In the genomic region with DNA sequence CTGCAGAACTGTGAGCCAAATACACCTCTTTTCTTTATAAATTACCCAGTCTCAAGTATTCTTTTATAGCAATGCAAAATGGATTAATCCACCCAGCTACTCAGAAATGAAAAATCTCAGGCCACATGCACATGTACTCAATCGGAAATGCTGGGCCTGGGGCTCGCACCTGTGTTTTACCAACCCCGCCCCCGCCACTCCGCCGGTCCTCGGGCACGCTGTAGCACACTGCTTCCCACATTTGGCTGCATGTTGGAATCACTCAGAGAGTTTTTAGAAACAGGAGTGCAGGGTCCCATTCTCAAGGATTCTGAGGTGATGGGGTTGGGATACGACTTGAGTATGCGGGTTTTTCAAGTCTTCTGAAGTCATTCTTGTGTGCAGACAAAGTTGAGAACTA, we compare ENCODE assay signal across 37 cellular contexts.
DNase-seq lines count a peak whose midpoint lies in the region; ATAC-seq, FAIRE-seq and TF ChIP-seq lines count a peak whose summit lies in the region.
"Had no signal": no experiment of that assay in that cellular context is flagged by ENCODE, and none has a peak within 500 bp of the region (broad histone marks: within the 10 kb centered on the region; RNA-seq: fewer than 3 reads in every experiment).

No MANE protein-coding gene starts in this region.

- peaks cover 79% of the 10 kb centered on the region for H3K4me1 Mint-ChIP-seq in neural crest cell
- no peaks in the 10 kb centered on the region for H3K4me1 Mint-ChIP-seq in stimulated activated naive CD8-positive, alpha-beta T cell treated with anti-CD3 and anti-CD28 coated beads, Interleukin-15, amount 100 ng/mL, for 72 hours
- H3K4me1 Mint-ChIP-seq: B cell; CD4-positive, alpha-beta memory T cell; CD4-positive, CD25-positive, alpha-beta regulatory T cell; CD8-positive, alpha-beta memory T cell had no signal

- no peak overlapping the region for H3K23ac ChIP-seq in H1 (ENCODE audit: insufficient read length)

- no peak overlapping the region; the same call in 1 of the 2 replicates for H3K18ac ChIP-seq in H1 (ENCODE audit: extremely low read depth, low read length)

- no peaks in the 10 kb centered on the region for H3K36me3 ChIP-seq in Loucy (ENCODE audit: insufficient read depth, low read length)
- no peaks in the 10 kb centered on the region; a peak in 1 of 8 replicates for H3K36me3 ChIP-seq in H1 (ENCODE audit: control insufficient read depth in 2 of 4, insufficient read depth in 4 of 4, low read length in 3 of 4)
- H3K36me3 ChIP-seq in right lobe of liver, result no peaks in the 10 kb centered on the region
- H3K36me3 ChIP-seq: BE2C; BLaER1; BLaER1 treated with 17β-estradiol and CSF1 and Interleukin-3, amounts not matched to agents 10 nM and 100 nM had no signal

- H3K27me3 Mint-ChIP-seq in neural crest cell (ENCODE audit: low read depth), result no peaks in the 10 kb centered on the region
- peaks cover 17% of the 10 kb centered on the region for H3K27me3 Mint-ChIP-seq in stimulated activated naive CD8-positive, alpha-beta T cell treated with anti-CD3 and anti-CD28 coated beads, Interleukin-15, amount 100 ng/mL, for 72 hours
- H3K27me3 Mint-ChIP-seq: CD4-positive, alpha-beta memory T cell; CD4-positive, alpha-beta T cell; CD4-positive, CD25-positive, alpha-beta regulatory T cell had no signal

- H3K9me2 ChIP-seq in Loucy (replicated peaks; ENCODE audit: low read depth, low read length), result no peaks in the 10 kb centered on the region

- no peak overlapping the region for H2BK5ac ChIP-seq in H1 (ENCODE audit: low read depth, low read length)

- peak overlapping the region; percentile 68 for H3K27ac Mint-ChIP-seq in neural crest cell (ENCODE audit: unreplicated experiment)
- H3K27ac Mint-ChIP-seq in stimulated activated naive CD8-positive, alpha-beta T cell treated with anti-CD3 and anti-CD28 coated beads, Interleukin-15, amount 100 ng/mL, for 72 hours, result no peak overlapping the region
- H3K27ac Mint-ChIP-seq: B cell; CD4-positive, alpha-beta memory T cell; CD4-positive, alpha-beta T cell; CD4-positive, CD25-positive, alpha-beta regulatory T cell; CD8-positive, alpha-beta memory T cell; CD8-positive, alpha-beta T cell had no signal

- H3K23me2 ChIP-seq in H1 (ENCODE audit: low read depth, low read length), result no peaks in the 10 kb centered on the region

- no peak overlapping the region for H3K4me3 Mint-ChIP-seq in neural crest cell
- no peak overlapping the region for H3K4me3 Mint-ChIP-seq in stimulated activated naive CD8-positive, alpha-beta T cell treated with anti-CD3 and anti-CD28 coated beads, Interleukin-15, amount 100 ng/mL, for 72 hours
- H3K4me3 Mint-ChIP-seq: B cell; CD14-positive monocyte; CD4-positive, alpha-beta memory T cell; CD4-positive, alpha-beta T cell; CD4-positive, CD25-positive, alpha-beta regulatory T cell; CD8-positive, alpha-beta memory T cell; CD8-positive, alpha-beta T cell had no signal

- POLR2A ChIA-PET in H1 (lab: Charles Lee; ENCODE audit: partially characterized antibody), result interaction anchor here (0.6 to 0.9 kb wide), 2 partner anchors 13 to 116 kb away, joined by 3 read pairs; no protein-coding TSS in a partner anchor

- CTCF ChIA-PET in H1 (lab: Charles Lee; ENCODE audit: partially characterized antibody), result interaction anchor here (0.8 to 31.3 kb wide), 5 partner anchors 12 to 110 kb away, joined by 3 to 1023 read pairs (median 3); no protein-coding TSS in a partner anchor

- H4K8ac ChIP-seq in H1 (ENCODE audit: extremely low read depth, insufficient read depth, low read length), result no peak overlapping the region

- no peaks in the 10 kb centered on the region for H3K36me3 Mint-ChIP-seq in neural crest cell (ENCODE audit: low read depth)
- H3K36me3 Mint-ChIP-seq: CD14-positive monocyte; CD4-positive, alpha-beta memory T cell; CD4-positive, CD25-positive, alpha-beta regulatory T cell; CD8-positive, alpha-beta memory T cell; CD8-positive, alpha-beta T cell had no signal

- H4K91ac ChIP-seq in H1 (replicated peaks; ENCODE audit: insufficient read length, low read length), result no peak overlapping the region

- intact Hi-C loops in right lobe of liver (cut with DNase I), result no loop called here

- H3K4ac ChIP-seq in H1 (replicated peaks; ENCODE audit: insufficient read length, low read depth, low read length), result no peak overlapping the region

- ATAC-seq in right lobe of liver (no peak), HG02763 (IDR thresholded peaks at IDR 0.05; ENCODE audit: unreplicated experiment) (no peak)
- ATAC-seq in stimulated activated naive CD8-positive, alpha-beta T cell treated with anti-CD3 and anti-CD28 coated beads, Interleukin-15, amount 100 ng/mL, for 72 hours, result no peak
- ATAC-seq: A549; CD8-positive, alpha-beta T cell had no signal

- H2BK120ac ChIP-seq in H1 (replicated peaks; ENCODE audit: low read depth, low read length), result no peak overlapping the region

- H2AK5ac ChIP-seq in H1 (ENCODE audit: low read depth, low read length), result no peak overlapping the region

- no peak overlapping the region for H3K56ac ChIP-seq in H1 (replicated peaks; ENCODE audit: insufficient read length, low read depth, low read length)

- H2AFZ ChIP-seq in Loucy (ENCODE audit: low read length), result no peak overlapping the region
- no peak overlapping the region for H2AFZ ChIP-seq in H1 (ENCODE audit: low read length)

- no peaks in the 10 kb centered on the region for H3K27me3 ChIP-seq in Loucy (ENCODE audit: insufficient read depth, low read length, poor library complexity, severe bottlenecking)
- H3K27me3 ChIP-seq in H1 (replicated peaks in 1 of 4; ENCODE audit: control insufficient read depth in 3 of 4, extremely low read depth in 1 of 4, insufficient read depth in 3 of 4, low read length in 3 of 4), result 0 out of 7 replicates have a peak, but pooled peaks cover 0 to 1% (median 0%) of the 10 kb centered on the region in 4 experiments
- no peaks in the 10 kb centered on the region for H3K27me3 ChIP-seq in right lobe of liver
- H3K27me3 ChIP-seq: BE2C had no signal

- H3K14ac ChIP-seq in H1 (ENCODE audit: insufficient read length), result no peak overlapping the region

- H3K9me3 ChIP-seq in Loucy (ENCODE audit: insufficient read depth, low read depth, low read length), result no peaks in the 10 kb centered on the region
- no peaks in the 10 kb centered on the region for H3K9me3 ChIP-seq in H1 (ENCODE audit: insufficient read depth in 2 of 2, low read depth in 1 of 2, low read length in 1 of 2)
- no peaks in the 10 kb centered on the region for H3K9me3 ChIP-seq in right lobe of liver
- H3K9me3 ChIP-seq: A549; BE2C; BLaER1; BLaER1 treated with 17β-estradiol and CSF1 and Interleukin-3, amounts not matched to agents 10 nM and 100 nM; Caco-2 had no signal

- H3K4me3 ChIP-seq in Loucy (ENCODE audit: low read length, poor library complexity, severe bottlenecking), result peak overlapping the region; percentile 75
- no peak overlapping the region for H3K4me3 ChIP-seq in coronary artery
- H3K4me3 ChIP-seq in H1 (ENCODE audit: extremely low read depth in 1 of 4, insufficient read depth in 2 of 4, low read depth in 3 of 4, low read length in 4 of 4), result no peak overlapping the region
- no peak overlapping the region for H3K4me3 ChIP-seq in right lobe of liver
- H3K4me3 ChIP-seq: A549; BLaER1; BLaER1 treated with 17β-estradiol and CSF1 and Interleukin-3, amounts not matched to agents 10 nM and 100 nM had no signal

- H3K9ac ChIP-seq in Loucy (ENCODE audit: low read depth, low read length, poor library complexity, severe bottlenecking) (peak overlapping the region; percentile 96), H1 (replicated peaks in 1 of 4; ENCODE audit: extremely low read depth in 1 of 4, low read depth in 3 of 4, low read length in 3 of 4) (no peak overlapping the region)
- H3K9ac ChIP-seq: BLaER1; BLaER1 treated with 17β-estradiol and CSF1 and Interleukin-3, amounts not matched to agents 10 nM and 100 nM had no signal

- FAIRE-seq in H1 (lab: Jason Lieb, UNC), result no peak
- FAIRE-seq: A204.1, A549, D721Med had no signal

- DNase-seq in coronary artery (ENCODE audit: low spot score), result peak; percentile 19
- DNase-seq in H1 (ENCODE audit: low read depth in 1 of 2, low spot score in 2 of 2), result no peak
- DNase-seq in neural crest cell (ENCODE audit: low read depth, low spot score), result no peak
- DNase-seq in right lobe of liver, result no peak
- no peak for DNase-seq in stimulated activated naive CD8-positive, alpha-beta T cell treated with anti-CD3 and anti-CD28 coated beads, Interleukin-15, amount 100 ng/mL, for 72 hours
- DNase-seq in GM10266 (ENCODE audit: extremely low spot score), result no peak
- DNase-seq: 8988T; ACHN; AML-193; BE2C; C1 segment of cervical spinal cord; Caco-2; Calu3; CD4-positive, alpha-beta memory T cell; CD4-positive, alpha-beta T cell; CD4-positive, CD25-positive, alpha-beta regulatory T cell; CD8-positive, alpha-beta memory T cell; CD8-positive, alpha-beta T cell; COR-L47; DMS 273 treated with DMSO at 0.1 percent for 48 hours; DMS153; DMS53; DMS79; DMS79 treated with DMSO at 0.1 percent for 48 hours; DND-41; EL had no signal

- H2BK12ac ChIP-seq in H1 (ENCODE audit: low read depth, low read length), result peak overlapping the region; percentile 53; the same call in 1 of the 2 replicates

- no peak for TF ChIP-seq EP300 in H1 (IDR thresholded peaks at IDR 0.05; ENCODE audit: borderline replicate concordance in 1 of 2, low read depth in 2 of 2, low read length in 2 of 2)

- no peaks in the 10 kb centered on the region for H3K9me3 Mint-ChIP-seq in neural crest cell
- H3K9me3 Mint-ChIP-seq in stimulated activated naive CD8-positive, alpha-beta T cell treated with anti-CD3 and anti-CD28 coated beads, Interleukin-15, amount 100 ng/mL, for 72 hours, result no peaks in the 10 kb centered on the region
- H3K9me3 Mint-ChIP-seq: CD4-positive, alpha-beta T cell had no signal

- H2BK20ac ChIP-seq in H1 (ENCODE audit: low read length), result no peak overlapping the region

- H4K20me1 ChIP-seq in Loucy (ENCODE audit: insufficient read depth, low read length, poor library complexity, severe bottlenecking), result no peaks in the 10 kb centered on the region
- no peaks in the 10 kb centered on the region for H4K20me1 ChIP-seq in H1 (replicated peaks in 1 of 2; ENCODE audit: control insufficient read depth in 1 of 2, insufficient read depth in 2 of 2, low read length in 2 of 2)

- WGBS in H1 (ENCODE audit: extremely low coverage in 1 of 2, insufficient coverage in 1 of 2, insufficient read length in 1 of 2, insufficient replicate concordance in 2 of 2, low coverage in 1 of 2, low lambda C conversion rate in 2 of 2, missing lambda C conversion rate in 1 of 2), 2 experiments, result 91% methylated on average over 10 of the region's 10 CpGs; no CpG with 5 or more reads in 1 of the 2 experiments
- WGBS in right lobe of liver (ENCODE audit: insufficient coverage, low coverage, low lambda C conversion rate, missing lambda C conversion rate), result 68% methylated on average over 4 of the region's 10 CpGs

- H3K27ac ChIP-seq in coronary artery, result no peak overlapping the region
- H3K27ac ChIP-seq in H1 (ENCODE audit: low read depth, low read length), result no peak overlapping the region
- no peak overlapping the region for H3K27ac ChIP-seq in right lobe of liver
- H3K27ac ChIP-seq: 22Rv1; A549; BLaER1; BLaER1 treated with 17β-estradiol and CSF1 and Interleukin-3, amounts not matched to agents 10 nM and 100 nM; C4-2B had no signal

- peaks cover 13% of the 10 kb centered on the region; the same call in 1 of the 2 replicates for H3F3A ChIP-seq in Loucy (ENCODE audit: low read depth)

- peaks cover 36% of the 10 kb centered on the region for H3K79me2 ChIP-seq in Loucy (ENCODE audit: insufficient read depth, low read length)
- no peaks in the 10 kb centered on the region for H3K79me2 ChIP-seq in H1 (ENCODE audit: control insufficient read depth in 1 of 2, insufficient read depth in 2 of 2, low read length in 2 of 2)

- H3K4me2 ChIP-seq in Loucy (ENCODE audit: low read depth, low read length, poor library complexity, severe bottlenecking), result peak overlapping the region; percentile 83
- H3K4me2 ChIP-seq in H1 (ENCODE audit: insufficient read depth in 1 of 2, low read depth in 2 of 2, low read length in 2 of 2), result no peak overlapping the region
- H3K4me2 ChIP-seq: A549; BLaER1; BLaER1 treated with 17β-estradiol and CSF1 and Interleukin-3, amounts not matched to agents 10 nM and 100 nM had no signal

- TF ChIP-seq CTCF in Loucy (conservative IDR thresholded peaks at IDR 0.05; ENCODE audit: low read length), result no peak
- TF ChIP-seq CTCF in coronary artery (IDR thresholded peaks at IDR 0.05), result no peak
- TF ChIP-seq CTCF in H1 (IDR thresholded peaks at IDR 0.05; ENCODE audit: control extremely low read depth in 1 of 3, insufficient read depth in 1 of 3, low read depth in 1 of 3, low read length in 3 of 3), result no peak
- no peak for TF ChIP-seq CTCF in neural crest cell (conservative IDR thresholded peaks at IDR 0.05)
- TF ChIP-seq CTCF in right lobe of liver (IDR thresholded peaks at IDR 0.05), result no peak
- TF ChIP-seq CTCF in GM10266 (IDR thresholded peaks at IDR 0.05; ENCODE audit: control insufficient read depth, insufficient read depth, low read depth, missing control alignments), result no peak

- TF ChIP-seq POLR2A in H1 (IDR thresholded peaks at IDR 0.05; ENCODE audit: control extremely low read depth in 1 of 2, low read depth in 2 of 2, low read length in 2 of 2) (no peak), right lobe of liver (IDR thresholded peaks at IDR 0.05) (no peak)

- no peak for TF ChIP-seq RAD21 in H1 (IDR thresholded peaks at IDR 0.05 in 1 of 2, conservative IDR thresholded peaks at IDR 0.05 in 1 of 2; ENCODE audit: low read depth in 2 of 2, low read length in 2 of 2)

- H4K5ac ChIP-seq in H1 (ENCODE audit: insufficient read length, low read depth, low read length), result no peak overlapping the region

- H3K4me1 ChIP-seq in Loucy (ENCODE audit: insufficient read depth, low read length, poor library complexity, severe bottlenecking), result peaks cover 85% of the 10 kb centered on the region
- H3K4me1 ChIP-seq in H1 (replicated peaks in 1 of 4; ENCODE audit: control insufficient read depth in 3 of 4, insufficient read depth in 4 of 4, low read length in 3 of 4), result peaks cover 14 to 42% (median 31%) of the 10 kb centered on the region in 4 experiments; a peak in 6 of 7 replicates
- no peaks in the 10 kb centered on the region for H3K4me1 ChIP-seq in right lobe of liver
- H3K4me1 ChIP-seq: A549, BE2C, Caco-2 had no signal

- H3K79me1 ChIP-seq in H1 (ENCODE audit: low read depth, low read length), result no peaks in the 10 kb centered on the region; the same call in 1 of the 2 replicates

- H2BK15ac ChIP-seq in H1 (ENCODE audit: low read length), result no peak overlapping the region
